In genomic region chr11:3865388-3866193, GRCh38 we compare ENCODE assay signal across 8 cellular contexts. TPM values are rescaled to one million over a fixed set of nuclear protein-coding genes. Genes with fewer than 3 reads are reported as not detected.
DNase-seq lines count a peak whose midpoint lies in the region; ATAC-seq, FAIRE-seq and TF ChIP-seq lines count a peak whose summit lies in the region.

No MANE protein-coding gene starts in this region.

- H3K27me3 Mint-ChIP-seq in activated CD8-positive, alpha-beta T cell treated with anti-CD3 and anti-CD28 coated beads for 36 hours, result no peaks in the 10 kb centered on the region
- H3K27me3 Mint-ChIP-seq in Calu3 (ENCODE audit: unreplicated experiment), result no peaks in the 10 kb centered on the region

- no peak for FAIRE-seq in D721Med (lab: Jason Lieb, UNC)

- CTCF ChIA-PET in activated CD8-positive, alpha-beta T cell treated with anti-CD3 and anti-CD28 coated beads for 36 hours (lab: Charles Lee), result interaction anchor here (0.6 to 21.2 kb wide), 6 partner anchors 12 to 207 kb away, joined by 3 to 274 read pairs (median 4); partner anchors contain the start of gene STIM1
- CTCF ChIA-PET in Calu3 (lab: Charles Lee), result interaction anchor here (0.9 to 3.1 kb wide), 2 partner anchors 10 to 11 kb away, joined by 6 to 10 read pairs; partner anchors contain the start of gene STIM1

- intact Hi-C loops in activated CD8-positive, alpha-beta T cell treated with anti-CD3 and anti-CD28 coated beads for 36 hours (cut with micrococcal nuclease), result no loop called here
- intact Hi-C loops in left colon (cut with DNase I, micrococcal nuclease) (no loop called here), Calu3 (cut with micrococcal nuclease; ENCODE audit: unreplicated experiment) (no loop called here)

- no peak for TF ChIP-seq CTCF in activated CD8-positive, alpha-beta T cell treated with anti-CD3 and anti-CD28 coated beads for 36 hours (IDR thresholded peaks at IDR 0.05)
- TF ChIP-seq CTCF in D721Med (IDR thresholded peaks at IDR 0.05; ENCODE audit: insufficient read depth, missing control alignments) (no peak), Calu3 (IDR thresholded peaks at IDR 0.05; ENCODE audit: unreplicated experiment) (no peak)

- POLR2A ChIA-PET in activated CD8-positive, alpha-beta T cell treated with anti-CD3 and anti-CD28 coated beads for 36 hours (lab: Charles Lee), result interaction anchor here (1.3 to 2.9 kb wide), 5 partner anchors 7 to 24 kb away, joined by 3 to 21 read pairs (median 4); partner anchors contain the start of gene STIM1

- no TSS peak for BruUV-seq in Calu3 (replicated peaks; lab: Mats Ljungman, UMichigan)

- peaks cover 1% of the 10 kb centered on the region for H3K9me3 Mint-ChIP-seq in activated CD8-positive, alpha-beta T cell treated with anti-CD3 and anti-CD28 coated beads for 36 hours
- H3K9me3 Mint-ChIP-seq in Calu3 (ENCODE audit: low read depth, unreplicated experiment), result no peaks in the 10 kb centered on the region

- H3K27ac Mint-ChIP-seq in activated CD8-positive, alpha-beta T cell treated with anti-CD3 and anti-CD28 coated beads for 36 hours, result peak overlapping the region; percentile 94
- H3K27ac Mint-ChIP-seq in Calu3 (ENCODE audit: unreplicated experiment), result no peak overlapping the region

- peaks cover 21% of the 10 kb centered on the region for H3K36me3 Mint-ChIP-seq in activated CD8-positive, alpha-beta T cell treated with anti-CD3 and anti-CD28 coated beads for 36 hours (ENCODE audit: low read depth)
- H3K36me3 Mint-ChIP-seq in Calu3 (ENCODE audit: insufficient read depth, unreplicated experiment), result no peaks in the 10 kb centered on the region

- H3K4me1 Mint-ChIP-seq in activated CD8-positive, alpha-beta T cell treated with anti-CD3 and anti-CD28 coated beads for 36 hours (ENCODE audit: low read depth), result peaks cover 87% of the 10 kb centered on the region
- peaks cover 40% of the 10 kb centered on the region for H3K4me1 Mint-ChIP-seq in Calu3 (ENCODE audit: low read depth, unreplicated experiment)

- ATAC-seq in GM21723 (IDR thresholded peaks at IDR 0.05; ENCODE audit: unreplicated experiment) (peak; percentile 38), left colon (peak; percentile 27)
- ATAC-seq in activated CD8-positive, alpha-beta T cell treated with anti-CD3 and anti-CD28 coated beads for 36 hours, result no peak

- peak; percentile 49 for DNase-seq in AG08395 (ENCODE audit: low spot score)
- DNase-seq in activated CD8-positive, alpha-beta T cell treated with anti-CD3 and anti-CD28 coated beads for 36 hours, result no peak
- no peak for DNase-seq in left colon
- DNase-seq in substantia nigra (lab: John Stamatoyannopoulos, UW), result no peak
- no peak for DNase-seq in D721Med (ENCODE audit: insufficient read length, low spot score)
- no peak for DNase-seq in Calu3
- DNase-seq in DMS 273 (lab: John Stamatoyannopoulos, UW; ENCODE audit: unreplicated experiment), result no peak

- no peak overlapping the region for H3K27ac ChIP-seq in substantia nigra (ENCODE audit: low read depth, low read length, poor library complexity, severe bottlenecking)

- H3K4me3 Mint-ChIP-seq in activated CD8-positive, alpha-beta T cell treated with anti-CD3 and anti-CD28 coated beads for 36 hours, result peak overlapping the region; percentile 38
- no peak overlapping the region for H3K4me3 Mint-ChIP-seq in Calu3 (ENCODE audit: low read depth, unreplicated experiment)

RNA-seq across cellular contexts. Expression of gene STIM1, which starts 10.1 kb away (rescaled TPM):
- total RNA-seq in activated CD8-positive, alpha-beta T cell treated with anti-CD3 and anti-CD28 coated beads for 36 hours, result 10 to 100 TPM; 60.8 to 61.4 TPM
- total RNA-seq in left colon, result 10 to 100 TPM; 64.7 to 65.4 TPM
- 53.7 and 60.1 TPM in 2 replicates for total RNA-seq in Calu3 (2022)

RNA-seq across cellular contexts. Expression of gene RHOG, which starts 24.8 kb away (rescaled TPM):
- 100 to 1,000 TPM; 176 to 188 TPM for total RNA-seq in activated CD8-positive, alpha-beta T cell treated with anti-CD3 and anti-CD28 coated beads for 36 hours
- total RNA-seq in left colon (10 to 100 TPM; 65.7 to 71.8 TPM), Calu3 (2022) (28.2 and 31.2 TPM in 2 replicates)

RNA-seq across cellular contexts. Expression of gene PGAP2, which starts 57.2 kb away (rescaled TPM):
- total RNA-seq in activated CD8-positive, alpha-beta T cell treated with anti-CD3 and anti-CD28 coated beads for 36 hours, result 10 to 100 TPM; 33.1 to 36.7 TPM
- 10 to 100 TPM; 21.3 to 26.8 TPM for total RNA-seq in left colon
- total RNA-seq in Calu3 (2022), result 35.2 and 38.0 TPM in 2 replicates
